In the genomic region with DNA sequence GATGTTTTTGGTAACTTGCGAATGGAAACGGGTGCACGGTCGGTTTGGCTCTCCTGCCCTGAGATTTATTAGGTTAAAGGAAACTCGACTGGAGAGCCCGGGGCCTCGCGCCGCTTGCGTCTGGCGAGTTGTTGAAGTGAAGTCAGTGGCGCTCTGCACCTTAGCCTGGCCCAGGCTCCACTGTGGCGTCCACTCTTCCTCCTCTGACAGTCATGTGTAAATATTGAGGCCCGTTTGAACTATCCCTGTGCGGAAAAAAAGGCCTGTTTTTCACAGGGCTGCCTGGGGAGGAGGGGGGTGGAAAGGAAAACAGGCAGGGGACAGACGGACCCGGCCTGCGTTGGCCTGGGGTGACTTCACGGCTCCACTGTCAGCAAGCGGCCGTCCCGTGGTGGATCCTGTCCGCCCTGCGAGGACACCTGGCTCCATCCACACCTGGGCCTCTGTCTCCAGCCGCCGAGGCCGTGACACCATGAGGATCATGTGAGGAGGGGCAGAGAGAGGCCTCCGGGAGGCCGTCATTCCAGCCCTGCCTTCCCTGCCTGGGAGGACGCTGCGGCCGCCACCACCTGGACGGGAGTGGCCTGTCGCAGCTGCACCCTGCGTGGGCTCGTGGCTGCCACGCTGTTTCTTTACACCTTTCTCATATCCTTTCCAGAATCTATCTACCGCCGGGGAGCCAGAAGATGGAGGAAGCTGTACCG, we compare ENCODE assay signal across 1 cellular context.
TF ChIP-seq lines count a peak whose summit lies in the region.

No MANE protein-coding gene starts in this region.

TF ChIP-seq in GM23338, 12 proteins besides CTCF, POLR2A, EP300 and RAD21 (continued from another document):
- TF ChIP-seq, protein P1, sequence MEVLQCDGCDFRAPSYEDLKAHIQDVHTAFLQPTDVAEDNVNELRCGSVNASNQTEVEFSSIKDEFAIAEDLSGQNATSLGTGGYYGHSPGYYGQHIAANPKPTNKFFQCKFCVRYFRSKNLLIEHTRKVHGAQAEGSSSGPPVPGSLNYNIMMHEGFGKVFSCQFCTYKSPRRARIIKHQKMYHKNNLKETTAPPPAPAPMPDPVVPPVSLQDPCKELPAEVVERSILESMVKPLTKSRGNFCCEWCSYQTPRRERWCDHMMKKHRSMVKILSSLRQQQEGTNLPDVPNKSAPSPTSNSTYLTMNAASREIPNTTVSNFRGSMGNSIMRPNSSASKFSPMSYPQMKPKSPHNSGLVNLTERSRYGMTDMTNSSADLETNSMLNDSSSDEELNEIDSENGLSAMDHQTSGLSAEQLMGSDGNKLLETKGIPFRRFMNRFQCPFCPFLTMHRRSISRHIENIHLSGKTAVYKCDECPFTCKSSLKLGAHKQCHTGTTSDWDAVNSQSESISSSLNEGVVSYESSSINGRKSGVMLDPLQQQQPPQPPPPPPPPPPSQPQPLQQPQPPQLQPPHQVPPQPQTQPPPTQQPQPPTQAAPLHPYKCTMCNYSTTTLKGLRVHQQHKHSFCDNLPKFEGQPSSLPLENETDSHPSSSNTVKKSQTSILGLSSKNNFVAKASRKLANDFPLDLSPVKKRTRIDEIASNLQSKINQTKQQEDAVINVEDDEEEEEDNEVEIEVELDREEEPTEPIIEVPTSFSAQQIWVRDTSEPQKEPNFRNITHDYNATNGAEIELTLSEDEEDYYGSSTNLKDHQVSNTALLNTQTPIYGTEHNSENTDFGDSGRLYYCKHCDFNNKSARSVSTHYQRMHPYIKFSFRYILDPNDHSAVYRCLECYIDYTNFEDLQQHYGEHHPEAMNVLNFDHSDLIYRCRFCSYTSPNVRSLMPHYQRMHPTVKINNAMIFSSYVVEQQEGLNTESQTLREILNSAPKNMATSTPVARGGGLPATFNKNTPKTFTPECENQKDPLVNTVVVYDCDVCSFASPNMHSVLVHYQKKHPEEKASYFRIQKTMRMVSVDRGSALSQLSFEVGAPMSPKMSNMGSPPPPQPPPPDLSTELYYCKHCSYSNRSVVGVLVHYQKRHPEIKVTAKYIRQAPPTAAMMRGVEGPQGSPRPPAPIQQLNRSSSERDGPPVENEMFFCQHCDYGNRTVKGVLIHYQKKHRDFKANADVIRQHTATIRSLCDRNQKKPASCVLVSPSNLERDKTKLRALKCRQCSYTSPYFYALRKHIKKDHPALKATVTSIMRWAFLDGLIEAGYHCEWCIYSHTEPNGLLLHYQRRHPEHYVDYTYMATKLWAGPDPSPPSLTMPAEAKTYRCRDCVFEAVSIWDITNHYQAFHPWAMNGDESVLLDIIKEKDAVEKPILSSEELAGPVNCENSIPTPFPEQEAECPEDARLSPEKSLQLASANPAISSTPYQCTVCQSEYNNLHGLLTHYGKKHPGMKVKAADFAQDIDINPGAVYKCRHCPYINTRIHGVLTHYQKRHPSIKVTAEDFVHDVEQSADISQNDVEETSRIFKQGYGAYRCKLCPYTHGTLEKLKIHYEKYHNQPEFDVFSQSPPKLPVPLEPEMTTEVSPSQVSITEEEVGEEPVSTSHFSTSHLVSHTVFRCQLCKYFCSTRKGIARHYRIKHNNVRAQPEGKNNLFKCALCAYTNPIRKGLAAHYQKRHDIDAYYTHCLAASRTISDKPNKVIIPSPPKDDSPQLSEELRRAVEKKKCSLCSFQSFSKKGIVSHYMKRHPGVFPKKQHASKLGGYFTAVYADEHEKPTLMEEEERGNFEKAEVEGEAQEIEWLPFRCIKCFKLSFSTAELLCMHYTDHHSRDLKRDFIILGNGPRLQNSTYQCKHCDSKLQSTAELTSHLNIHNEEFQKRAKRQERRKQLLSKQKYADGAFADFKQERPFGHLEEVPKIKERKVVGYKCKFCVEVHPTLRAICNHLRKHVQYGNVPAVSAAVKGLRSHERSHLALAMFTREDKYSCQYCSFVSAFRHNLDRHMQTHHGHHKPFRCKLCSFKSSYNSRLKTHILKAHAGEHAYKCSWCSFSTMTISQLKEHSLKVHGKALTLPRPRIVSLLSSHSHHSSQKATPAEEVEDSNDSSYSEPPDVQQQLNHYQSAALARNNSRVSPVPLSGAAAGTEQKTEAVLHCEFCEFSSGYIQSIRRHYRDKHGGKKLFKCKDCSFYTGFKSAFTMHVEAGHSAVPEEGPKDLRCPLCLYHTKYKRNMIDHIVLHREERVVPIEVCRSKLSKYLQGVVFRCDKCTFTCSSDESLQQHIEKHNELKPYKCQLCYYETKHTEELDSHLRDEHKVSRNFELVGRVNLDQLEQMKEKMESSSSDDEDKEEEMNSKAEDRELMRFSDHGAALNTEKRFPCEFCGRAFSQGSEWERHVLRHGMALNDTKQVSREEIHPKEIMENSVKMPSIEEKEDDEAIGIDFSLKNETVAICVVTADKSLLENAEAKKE (CRISPR knock-in tag; IDR thresholded peaks at IDR 0.05) = no peak
- TF ChIP-seq, protein P2, sequence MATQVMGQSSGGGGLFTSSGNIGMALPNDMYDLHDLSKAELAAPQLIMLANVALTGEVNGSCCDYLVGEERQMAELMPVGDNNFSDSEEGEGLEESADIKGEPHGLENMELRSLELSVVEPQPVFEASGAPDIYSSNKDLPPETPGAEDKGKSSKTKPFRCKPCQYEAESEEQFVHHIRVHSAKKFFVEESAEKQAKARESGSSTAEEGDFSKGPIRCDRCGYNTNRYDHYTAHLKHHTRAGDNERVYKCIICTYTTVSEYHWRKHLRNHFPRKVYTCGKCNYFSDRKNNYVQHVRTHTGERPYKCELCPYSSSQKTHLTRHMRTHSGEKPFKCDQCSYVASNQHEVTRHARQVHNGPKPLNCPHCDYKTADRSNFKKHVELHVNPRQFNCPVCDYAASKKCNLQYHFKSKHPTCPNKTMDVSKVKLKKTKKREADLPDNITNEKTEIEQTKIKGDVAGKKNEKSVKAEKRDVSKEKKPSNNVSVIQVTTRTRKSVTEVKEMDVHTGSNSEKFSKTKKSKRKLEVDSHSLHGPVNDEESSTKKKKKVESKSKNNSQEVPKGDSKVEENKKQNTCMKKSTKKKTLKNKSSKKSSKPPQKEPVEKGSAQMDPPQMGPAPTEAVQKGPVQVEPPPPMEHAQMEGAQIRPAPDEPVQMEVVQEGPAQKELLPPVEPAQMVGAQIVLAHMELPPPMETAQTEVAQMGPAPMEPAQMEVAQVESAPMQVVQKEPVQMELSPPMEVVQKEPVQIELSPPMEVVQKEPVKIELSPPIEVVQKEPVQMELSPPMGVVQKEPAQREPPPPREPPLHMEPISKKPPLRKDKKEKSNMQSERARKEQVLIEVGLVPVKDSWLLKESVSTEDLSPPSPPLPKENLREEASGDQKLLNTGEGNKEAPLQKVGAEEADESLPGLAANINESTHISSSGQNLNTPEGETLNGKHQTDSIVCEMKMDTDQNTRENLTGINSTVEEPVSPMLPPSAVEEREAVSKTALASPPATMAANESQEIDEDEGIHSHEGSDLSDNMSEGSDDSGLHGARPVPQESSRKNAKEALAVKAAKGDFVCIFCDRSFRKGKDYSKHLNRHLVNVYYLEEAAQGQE (IDR thresholded peaks at IDR 0.05; ENCODE audit: unreplicated experiment) = no peak
